ENCODE assay signal across 15 cellular contexts in the genomic region with DNA sequence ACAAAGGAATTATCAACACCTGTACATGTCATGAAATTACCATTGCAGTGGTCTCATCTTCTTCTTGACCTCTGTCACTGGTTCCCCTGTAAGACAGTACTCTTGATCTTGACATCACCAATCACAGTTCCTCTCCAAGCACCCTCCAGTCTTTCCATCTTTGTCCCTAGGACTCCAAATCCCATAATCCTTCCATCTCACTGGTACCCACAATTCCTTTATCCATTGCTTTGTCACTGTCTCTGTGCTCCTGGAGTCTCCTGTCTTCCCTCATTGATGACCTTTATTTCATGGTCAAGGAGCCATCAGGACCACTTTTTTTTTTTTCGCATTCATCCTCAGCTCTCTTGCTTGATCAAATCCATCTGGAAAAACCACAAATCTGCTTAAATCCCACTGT. TPM values are rescaled to one million over a fixed set of nuclear protein-coding genes. Genes with fewer than 3 reads are reported as not detected.
DNase-seq lines count a peak whose midpoint lies in the region; ATAC-seq, FAIRE-seq and TF ChIP-seq lines count a peak whose summit lies in the region.
"Had no signal": no experiment of that assay in that cellular context is flagged by ENCODE, and none has a peak within 500 bp of the region (broad histone marks: within the 10 kb centered on the region; RNA-seq: fewer than 3 reads in every experiment).

No MANE protein-coding gene starts in this region.

- H3K27me3 Mint-ChIP-seq in GM23338 (ENCODE audit: insufficient read depth, low read depth, poor library complexity) = no peaks in the 10 kb centered on the region
- no peaks in the 10 kb centered on the region for H3K27me3 Mint-ChIP-seq in WTC11 (ENCODE audit: low read depth)
- H3K27me3 Mint-ChIP-seq in type B pancreatic cell = no peaks in the 10 kb centered on the region
- H3K27me3 Mint-ChIP-seq: B cell had no signal

- no peaks in the 10 kb centered on the region for H4K20me1 ChIP-seq in GM23338 (replicated peaks; ENCODE audit: insufficient read depth)

- 0% methylated on average over 1 of the region's 1 CpG for WGBS in A549 (ENCODE audit: missing lambda C conversion rate)

- H3K27me3 ChIP-seq in GM23338 (ENCODE audit: insufficient read depth) = no peaks in the 10 kb centered on the region

- peak overlapping the region in 1 of 2 experiments; percentile 48; a peak in 2 of 6 replicates for H3K27ac ChIP-seq in A549
- no peak overlapping the region for H3K27ac ChIP-seq in GM23338 (ENCODE audit: low read depth)
- H3K27ac ChIP-seq: C4-2B had no signal

- ATAC-seq in A549 = peak; percentile 51 to 57; a peak in 5 of 6 replicates
- ATAC-seq in GM23338 = peak; percentile 66
- ATAC-seq in WTC11 = peak; percentile 83
- ATAC-seq: CD8-positive, alpha-beta T cell had no signal

- no peaks in the 10 kb centered on the region for H3K9me3 ChIP-seq in A549

- H3K4me1 Mint-ChIP-seq in GM23338 (peaks cover 6% of the 10 kb centered on the region), WTC11 (peaks cover 9% of the 10 kb centered on the region), type B pancreatic cell (ENCODE audit: unreplicated experiment) (no peaks in the 10 kb centered on the region)
- H3K4me1 Mint-ChIP-seq: B cell had no signal

- H3K4me3 ChIP-seq in A549 = no peak overlapping the region
- no peak overlapping the region for H3K4me3 ChIP-seq in GM23338

- CTCF ChIA-PET in A549 (lab: Yijun Ruan, JAX) (no interaction called here), WTC11 (lab: Charles Lee) (no interaction called here)

- H3K79me2 ChIP-seq in GM23338 (replicated peaks; ENCODE audit: insufficient read depth) = no peaks in the 10 kb centered on the region

- TF ChIP-seq CTCF in A549 (IDR thresholded peaks at IDR 0.05) (no peak), GM23338 (conservative IDR thresholded peaks at IDR 0.05; ENCODE audit: low read depth in 2 of 2) (no peak), WTC11 (IDR thresholded peaks at IDR 0.05) (no peak), type B pancreatic cell (conservative IDR thresholded peaks at IDR 0.05) (no peak)

- H3K4me3 Mint-ChIP-seq in GM23338 (no peak overlapping the region), WTC11 (no peak overlapping the region), type B pancreatic cell (no peak overlapping the region)
- H3K4me3 Mint-ChIP-seq: B cell; CD8-positive, alpha-beta T cell had no signal

- H3K4me2 ChIP-seq in A549 (no peak overlapping the region), GM23338 (no peak overlapping the region)

- TF ChIP-seq RAD21 in A549 (conservative IDR thresholded peaks at IDR 0.05 in 1 of 2, IDR thresholded peaks at IDR 0.05 in 1 of 2) = no peak

- H3K36me3 ChIP-seq in GM23338 (ENCODE audit: insufficient read depth) = no peaks in the 10 kb centered on the region

- POLR2A ChIA-PET in A549 (lab: Yijun Ruan, JAX) (no interaction called here), WTC11 (lab: Charles Lee) (no interaction called here)

- no peak for TF ChIP-seq POLR2A in A549 (IDR thresholded peaks at IDR 0.05; ENCODE audit: low read length)

- H3K9me3 Mint-ChIP-seq in GM23338 = no peaks in the 10 kb centered on the region; the same call in 2 of the 3 replicates
- H3K9me3 Mint-ChIP-seq in WTC11 = no peaks in the 10 kb centered on the region
- H3K9me3 Mint-ChIP-seq in type B pancreatic cell = no peaks in the 10 kb centered on the region
- H3K9me3 Mint-ChIP-seq: CD8-positive, alpha-beta T cell had no signal

- no peak for FAIRE-seq in A549 (lab: Jason Lieb, UNC)
- FAIRE-seq: HTR-8/SVneo had no signal

- DNase-seq in A549 (ENCODE audit: low read depth in 1 of 2, low spot score in 1 of 2) (peak in 1 of 2 experiments; percentile 23), GM23338 (ENCODE audit: low spot score) (peak; percentile 18), WTC11 (ENCODE audit: low spot score) (no peak), iPS-NIHi11 (ENCODE audit: low spot score) (peak; percentile 35), type B pancreatic cell (ENCODE audit: extremely low spot score, unreplicated experiment) (no peak), HCEC 1CT (no peak), NCI-H226 (no peak)
- DNase-seq: CD8-positive, alpha-beta T cell; COR-L47; DMS 273 treated with DMSO at 0.1 percent for 48 hours; H7 had no signal

- H3K9me2 ChIP-seq in GM23338 (ENCODE audit: insufficient read depth) = no peaks in the 10 kb centered on the region

- H2AFZ ChIP-seq in GM23338 = no peak overlapping the region

- no peak for TF ChIP-seq EP300 in A549 (IDR thresholded peaks at IDR 0.05)

- no peaks in the 10 kb centered on the region for H3F3A ChIP-seq in GM23338 (replicated peaks; ENCODE audit: low read depth)

- H3K4me1 ChIP-seq in A549 (peaks cover 64% of the 10 kb centered on the region), GM23338 (ENCODE audit: insufficient read depth) (no peaks in the 10 kb centered on the region)

- no peaks in the 10 kb centered on the region for H3K36me3 Mint-ChIP-seq in GM23338 (ENCODE audit: low read depth)
- H3K36me3 Mint-ChIP-seq in WTC11 = no peaks in the 10 kb centered on the region
- no peaks in the 10 kb centered on the region for H3K36me3 Mint-ChIP-seq in type B pancreatic cell
- H3K36me3 Mint-ChIP-seq: CD8-positive, alpha-beta T cell had no signal

- H3K27ac Mint-ChIP-seq in GM23338 (no peak overlapping the region), WTC11 (no peak overlapping the region), type B pancreatic cell (no peak overlapping the region)
- H3K27ac Mint-ChIP-seq: B cell; CD8-positive, alpha-beta T cell had no signal

TF ChIP-seq in A549, 52 proteins besides CTCF, POLR2A, EP300 and RAD21:
- TF ChIP-seq HOXB5 (CRISPR knock-in tag; IDR thresholded peaks at IDR 0.05) (no peak), CBX2 (IDR thresholded peaks at IDR 0.05; ENCODE audit: borderline replicate concordance, low read depth) (no peak), MAZ (IDR thresholded peaks at IDR 0.05; ENCODE audit: borderline replicate concordance, low read depth, low read length) (no peak), NR3C1 (IDR thresholded peaks at IDR 0.05) (no peak), HDAC2 (IDR thresholded peaks at IDR 0.05) (no peak), HEYL (CRISPR knock-in tag; IDR thresholded peaks at IDR 0.05) (no peak), RARB (CRISPR knock-in tag; IDR thresholded peaks at IDR 0.05) (no peak)
- TF ChIP-seq, protein P1, sequence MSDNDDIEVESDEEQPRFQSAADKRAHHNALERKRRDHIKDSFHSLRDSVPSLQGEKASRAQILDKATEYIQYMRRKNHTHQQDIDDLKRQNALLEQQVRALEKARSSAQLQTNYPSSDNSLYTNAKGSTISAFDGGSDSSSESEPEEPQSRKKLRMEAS (IDR thresholded peaks at IDR 0.05) = no peak

TF ChIP-seq in GM23338, 12 proteins besides CTCF, POLR2A, EP300 and RAD21:
- TF ChIP-seq, protein P2, sequence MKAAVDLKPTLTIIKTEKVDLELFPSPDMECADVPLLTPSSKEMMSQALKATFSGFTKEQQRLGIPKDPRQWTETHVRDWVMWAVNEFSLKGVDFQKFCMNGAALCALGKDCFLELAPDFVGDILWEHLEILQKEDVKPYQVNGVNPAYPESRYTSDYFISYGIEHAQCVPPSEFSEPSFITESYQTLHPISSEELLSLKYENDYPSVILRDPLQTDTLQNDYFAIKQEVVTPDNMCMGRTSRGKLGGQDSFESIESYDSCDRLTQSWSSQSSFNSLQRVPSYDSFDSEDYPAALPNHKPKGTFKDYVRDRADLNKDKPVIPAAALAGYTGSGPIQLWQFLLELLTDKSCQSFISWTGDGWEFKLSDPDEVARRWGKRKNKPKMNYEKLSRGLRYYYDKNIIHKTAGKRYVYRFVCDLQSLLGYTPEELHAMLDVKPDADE (IDR thresholded peaks at IDR 0.05) = peak; percentile 54; the same call in 1 of the 2 replicates
- TF ChIP-seq NANOG (IDR thresholded peaks at IDR 0.05; ENCODE audit: borderline replicate concordance) = no peak

TF ChIP-seq in WTC11, 78 proteins besides CTCF, POLR2A, EP300 and RAD21 (continues in another document):
- TF ChIP-seq SMAD4 (CRISPR knock-in tag; IDR thresholded peaks at IDR 0.05) = no peak
- TF ChIP-seq ZNF423 (CRISPR knock-in tag; IDR thresholded peaks at IDR 0.05) = no peak
- no peak for TF ChIP-seq MXD4 (CRISPR knock-in tag; IDR thresholded peaks at IDR 0.05; ENCODE audit: borderline replicate concordance)

RNA-seq across cellular contexts. Expression of a gene that starts 56.7 kb away (rescaled TPM):
- polyA plus RNA-seq in A549 (2011; rRNA removed) (6.8 and 7.4 TPM in 2 replicates), A549 (2017; fragmentation: RNase III; extraction: RNeasy Plus Mini Kit Qiagen cat#74134 plus additional on column Dnase treatment) (1.5 to 2.1 TPM (median 1.8 TPM) in 3 replicates), GM23338 (2016; fragmentation: Nextera tagmentation; extraction: Ambion mirVana) (1.1 and 1.3 TPM in 2 replicates)
- polyA plus RNA-seq in A549 (2012; cell fraction: cytosol; rRNA removed) = 0.58 and 0.63 TPM in 2 replicates
- 4.8 and 6.5 TPM in 2 replicates for polyA plus RNA-seq in A549 (2012; cell fraction: nucleus; rRNA removed)
- polyA minus RNA-seq in A549 (2011; rRNA and poly(A)+ RNA removed) = 6.0 and 7.0 TPM in 2 replicates
- 1.2 and 3.5 TPM in 2 replicates for total RNA-seq in GM23338 (2014; rRNA removed; shearing (Covaris generic))
- total RNA-seq in WTC11 (2021) (0.53 to 1.1 TPM (median 0.90 TPM) in 3 replicates), type B pancreatic cell (ENCODE audit: low replicate concordance) (0.19 and 0.48 TPM in 2 replicates)
- total RNA-seq: A172 had no signal

RNA-seq across cellular contexts. Expression of a gene that starts 57.1 kb away (rescaled TPM):
- polyA plus RNA-seq in A549 (2011; rRNA removed) (6.8 and 7.1 TPM in 2 replicates), A549 (2017; fragmentation: RNase III; extraction: RNeasy Plus Mini Kit Qiagen cat#74134 plus additional on column Dnase treatment) (1.4 to 2.2 TPM (median 1.7 TPM) in 3 replicates), GM23338 (2016; fragmentation: Nextera tagmentation; extraction: Ambion mirVana) (0.82 and 1.3 TPM in 2 replicates)
- polyA plus RNA-seq in A549 (2012; cell fraction: cytosol; rRNA removed) = 1.0 and 1.2 TPM in 2 replicates
- polyA plus RNA-seq in A549 (2012; cell fraction: nucleus; rRNA removed) = 3.7 and 4.7 TPM in 2 replicates
- 4.6 and 5.5 TPM in 2 replicates for polyA minus RNA-seq in A549 (2011; rRNA and poly(A)+ RNA removed)
- 1.4 and 3.1 TPM in 2 replicates for total RNA-seq in GM23338 (2014; rRNA removed; shearing (Covaris generic))
- total RNA-seq in WTC11 (2021) (1.9 to 3.1 TPM (median 1.9 TPM) in 3 replicates), type B pancreatic cell (ENCODE audit: low replicate concordance) (1.1 and 1.9 TPM in 2 replicates)
- total RNA-seq: CD8-positive, alpha-beta T cell had no signal

Comparison
In these comparisons a context has a peak if more than half of its experiments do, and no peak if none do; other contexts are left out.
1. DNase-seq: peak in GM23338 (single experiment) and iPS-NIHi11 (single experiment); none in WTC11 (single experiment), type B pancreatic cell (single experiment), HCEC 1CT (single experiment) and NCI-H226 (single experiment).
2. Peak in every context shown above with its lines, with median percentiles within 50 percentile points of each other: ATAC-seq.